In genomic region chr11:14249121-14249963, GRCh38 we compare ENCODE assay signal across 8 cellular contexts.
DNase-seq lines count a peak whose midpoint lies in the region; ATAC-seq and TF ChIP-seq lines count a peak whose summit lies in the region.

No MANE protein-coding gene starts in this region.

- no peak for TF ChIP-seq POLR2A in NB4 (IDR thresholded peaks at IDR 0.05; ENCODE audit: extremely low read depth, insufficient read length)
- no peak for TF ChIP-seq POLR2A in heart left ventricle (IDR thresholded peaks at IDR 0.05)

- no peaks in the 10 kb centered on the region for H3K36me3 ChIP-seq in heart left ventricle

- TF ChIP-seq CTCF in NB4 (IDR thresholded peaks at IDR 0.05; ENCODE audit: low read depth, low read length) (peak; percentile 50), heart left ventricle (IDR thresholded peaks at IDR 0.05) (peak; percentile 80 to 93 (median 90))

- ATAC-seq in heart left ventricle (peak in 3 of 4 donors; percentile 49 to 64 (median 51)), HG03280 (IDR thresholded peaks at IDR 0.05; ENCODE audit: unreplicated experiment) (no peak)

- H3K9me3 ChIP-seq in heart left ventricle: no peaks in the 10 kb centered on the region

- peaks cover 0 to 20% (median 2%) of the 10 kb centered on the region in 12 donors for H3K4me1 ChIP-seq in heart left ventricle

- intact Hi-C loops in heart left ventricle (cut with DNase I): loop anchor here (1.0 to 10.0 kb wide), 10 partner anchors 97 to 765 kb away; no protein-coding TSS in a partner anchor

- H3K27me3 ChIP-seq in heart left ventricle: peaks cover 0 to 43% (median 2%) of the 10 kb centered on the region in 9 donors

- DNase-seq in NCI-H446 (lab: John Stamatoyannopoulos, UW): peak; percentile 31 to 69
- no peak for DNase-seq in NCI-H446 treated with DMSO at 0.1 percent for 48 hours (lab: John Stamatoyannopoulos, UW)
- peak; percentile 59 for DNase-seq in NB4 (ENCODE audit: low read depth)
- DNase-seq in T follicular helper cell (ENCODE audit: low read depth): peak; percentile 50
- DNase-seq in activated naive CD8-positive, alpha-beta T cell treated with anti-CD3 and anti-CD28 coated beads, Interleukin-2, amount 50 U/mL, for 16 hours (ENCODE audit: low read depth, low spot score): peak; percentile 33
- DNase-seq in heart left ventricle: peak in 4 of 5 donors; percentile 37 to 75 (median 53)
- DNase-seq in renal cortical epithelial cell (ENCODE audit: low read depth): peak; percentile 50

- no peak overlapping the region for H3K4me3 ChIP-seq in NB4 (ENCODE audit: low read depth, low read length)
- no peak overlapping the region for H3K4me3 ChIP-seq in heart left ventricle

- 35 to 41% (median 38%) methylated on average over 10 of the region's 10 CpGs for WGBS in heart left ventricle, 4 donors

- H3K27ac ChIP-seq in heart left ventricle: no peak overlapping the region
